Comparison of ENCODE assay signal across 21 cellular contexts in the genomic region with DNA sequence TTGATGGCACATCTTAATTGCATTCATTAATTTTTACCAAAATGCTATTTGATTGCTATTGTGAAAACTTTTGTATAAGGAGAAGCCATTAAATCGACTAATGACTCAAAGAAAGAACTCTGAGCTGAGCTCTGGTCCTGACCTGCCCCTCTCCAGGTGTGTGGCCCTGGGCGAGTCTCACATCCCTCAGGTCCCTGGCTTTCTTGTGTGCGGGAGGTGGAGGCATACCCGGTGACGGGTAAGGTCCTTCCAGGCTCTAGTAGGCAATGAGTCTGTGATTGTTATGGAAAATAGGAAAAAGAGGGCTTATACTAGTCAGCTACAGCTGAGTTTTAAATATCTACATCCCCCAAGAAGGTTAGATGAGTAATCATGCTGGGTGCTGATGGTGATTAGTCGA.
"Had no signal": no experiment of that assay in that cellular context is flagged by ENCODE, and none has a peak within 500 bp of the region (broad histone marks: within the 10 kb centered on the region; RNA-seq: fewer than 3 reads in every experiment).

No MANE protein-coding gene starts in this region.

- H3K4me3 ChIP-seq: SJSA1, SK-N-MC had no signal

- FAIRE-seq: HTR-8/SVneo, RCC 7860 had no signal

- DNase-seq: KBM-7, MV-4-11, NCI-H1048, NCI-H1105, NCI-H1417, NCI-H1436 treated with DMSO at 0.1 percent for 48 hours, NCI-H1694, NCI-H187 treated with DMSO at 0.1 percent for 48 hours, NCI-H2029 treated with DMSO at 0.1 percent for 48 hours, NCI-H2227 treated with DMSO at 0.1 percent for 48 hours, NCI-H524, NCI-H526 treated with DMSO at 0.1 percent for 48 hours, NCI-H774, Right ventricle myocardium superior, RPMI8226, SIG-M5 had no signal

- H3K36me3 ChIP-seq: SJSA1 had no signal

- H3K9me3 ChIP-seq: SJSA1 had no signal

- H3K27ac ChIP-seq: HL-60, SJSA1, SK-N-MC had no signal
